In the genomic region with DNA sequence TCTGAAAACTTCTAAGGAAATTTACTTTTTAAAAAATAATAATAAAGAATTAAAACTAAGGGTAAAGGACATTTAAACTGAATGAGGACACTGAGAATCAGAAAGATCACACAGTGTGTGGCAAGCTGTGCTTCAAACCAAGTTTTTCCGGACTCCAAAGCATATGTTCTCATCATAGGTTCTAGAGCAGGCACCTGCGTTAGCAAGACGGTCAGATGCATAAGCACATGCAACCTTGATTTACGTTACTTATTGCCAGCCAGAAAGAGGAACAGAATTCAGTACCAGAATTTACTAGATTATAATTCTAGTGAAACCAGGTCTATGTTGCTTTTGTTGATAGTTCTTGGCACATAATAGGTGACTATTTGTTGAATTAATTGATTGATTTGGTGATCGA, we compare ENCODE assay signal across 14 cellular contexts. TPM values are rescaled to one million over a fixed set of nuclear protein-coding genes. Genes with fewer than 3 reads are reported as not detected.
A peak's percentile ranks its signal among the peaks of the same experiment; 100 is the strongest.
DNase-seq lines count a peak whose midpoint lies in the region; ATAC-seq and TF ChIP-seq lines count a peak whose summit lies in the region.
"Had no signal": no experiment of that assay in that cellular context is flagged by ENCODE, and none has a peak within 500 bp of the region (broad histone marks: within the 10 kb centered on the region; RNA-seq: fewer than 3 reads in every experiment).

No MANE protein-coding gene starts in this region.

- peak; percentile 71 to 73 for ATAC-seq in naive B cell (ENCODE audit: low read depth in 2 of 2)
- no peak for ATAC-seq in HG03378 (IDR thresholded peaks at IDR 0.05; ENCODE audit: unreplicated experiment)

- peak overlapping the region in 1 of 8 donors; percentile 63 for H3K4me3 Mint-ChIP-seq in naive B cell
- H3K4me3 Mint-ChIP-seq: HFFc6 had no signal

- H3K9me2 ChIP-seq in OCI-LY7 (ENCODE audit: insufficient read depth, low read length): no peaks in the 10 kb centered on the region

- H3K27me3 Mint-ChIP-seq in naive B cell: no peaks in the 10 kb centered on the region

- intact Hi-C loops in OCI-LY7 (cut with micrococcal nuclease; ENCODE audit: unreplicated experiment) (no loop called here), adrenal gland (cut with DNase I) (no loop called here)

- H3K9me3 ChIP-seq in OCI-LY7 (ENCODE audit: low read length) (peaks cover 6% of the 10 kb centered on the region; the same call in 1 of the 2 replicates), adrenal gland (replicated peaks in 1 of 3) (no peaks in the 10 kb centered on the region), osteoblast (ENCODE audit: low read depth, low read length) (no peaks in the 10 kb centered on the region)

- peak overlapping the region; percentile 38 to 90 (median 66) for H3K27ac Mint-ChIP-seq in naive B cell
- H3K27ac Mint-ChIP-seq: CD4-positive, CD25-positive, alpha-beta regulatory T cell; HFFc6 had no signal

- H4K20me1 ChIP-seq in OCI-LY7 (ENCODE audit: insufficient read depth, low read length): no peaks in the 10 kb centered on the region
- H4K20me1 ChIP-seq in osteoblast (ENCODE audit: insufficient read depth, low read length): no peaks in the 10 kb centered on the region
- H4K20me1 ChIP-seq: BLaER1 treated with 17β-estradiol and CSF1 and Interleukin-3, amounts not matched to agents 10 nM and 100 nM had no signal

- H3K9me3 Mint-ChIP-seq in naive B cell: peaks cover 0 to 2% (median 0%) of the 10 kb centered on the region in 7 donors
- H3K9me3 Mint-ChIP-seq: CD4-positive, CD25-positive, alpha-beta regulatory T cell had no signal

- H3K4me2 ChIP-seq in OCI-LY7 (ENCODE audit: low read length): peak overlapping the region; percentile 74
- H3K4me2 ChIP-seq in osteoblast (ENCODE audit: insufficient read depth, low read length): no peak overlapping the region

- peaks cover 25 to 37% (median 35%) of the 10 kb centered on the region in 3 donors for H3K4me1 Mint-ChIP-seq in naive B cell

- H3K36me3 Mint-ChIP-seq in naive B cell: no peaks in the 10 kb centered on the region
- H3K36me3 Mint-ChIP-seq: CD4-positive, CD25-positive, alpha-beta regulatory T cell had no signal

- TF ChIP-seq POLR2A in adrenal gland (IDR thresholded peaks at IDR 0.05): no peak

- H3K4me1 ChIP-seq in OCI-LY7 (ENCODE audit: insufficient read depth, low read length, poor library complexity, severe bottlenecking): peaks cover 62% of the 10 kb centered on the region
- H3K4me1 ChIP-seq in adrenal gland (replicated peaks in 1 of 2): peaks cover 0 to 3% of the 10 kb centered on the region in 2 donors
- H3K4me1 ChIP-seq in osteoblast (ENCODE audit: insufficient read depth, low read length): peaks cover 2% of the 10 kb centered on the region

- DNase-seq in NOMO-1 treated with DMSO at 0.1 percent for 48 hours (lab: John Stamatoyannopoulos, UW; ENCODE audit: unreplicated experiment) (peak; percentile 28), NOMO-1 treated with dmso at 0.1 percent for 144 hours (lab: John Stamatoyannopoulos, UW; ENCODE audit: unreplicated experiment) (no peak), OCI-LY7 (ENCODE audit: low spot score) (peak; percentile 48), naive B cell (peak; percentile 39), adrenal gland (no peak), osteoblast (ENCODE audit: insufficient read length, low spot score, missing footprints) (no peak)
- DNase-seq: 8988T; AML-193; CD4-positive, CD25-positive, alpha-beta regulatory T cell; DMS53; HCEC 1CT; HFFc6 had no signal

- WGBS in adrenal gland, 4 donors: 72 to 77% (median 77%) methylated on average over 5 of the region's 5 CpGs

- no peak overlapping the region for H2AFZ ChIP-seq in OCI-LY7 (ENCODE audit: low read length)
- H2AFZ ChIP-seq in osteoblast (ENCODE audit: low read length): no peak overlapping the region

- H3K27ac ChIP-seq in OCI-LY7 (ENCODE audit: low read depth, low read length, poor library complexity, severe bottlenecking) (peak overlapping the region; percentile 94), adrenal gland (no peak overlapping the region), osteoblast (ENCODE audit: low read depth, low read length) (no peak overlapping the region)
- H3K27ac ChIP-seq: BLaER1 treated with 17β-estradiol and CSF1 and Interleukin-3, amounts not matched to agents 10 nM and 100 nM had no signal

- H3K36me3 ChIP-seq in OCI-LY7 (ENCODE audit: insufficient read depth, low read length) (no peaks in the 10 kb centered on the region; the same call in 1 of the 2 replicates), adrenal gland (replicated peaks in 1 of 2) (no peaks in the 10 kb centered on the region), osteoblast (ENCODE audit: insufficient read depth, low read length) (no peaks in the 10 kb centered on the region)
- H3K36me3 ChIP-seq: BLaER1 treated with 17β-estradiol and CSF1 and Interleukin-3, amounts not matched to agents 10 nM and 100 nM had no signal

- CTCF ChIA-PET in OCI-LY7 (lab: Charles Lee; ENCODE audit: unreplicated experiment): no interaction called here

- H3K27me3 ChIP-seq in adrenal gland: no peaks in the 10 kb centered on the region
- peaks cover 5% of the 10 kb centered on the region for H3K27me3 ChIP-seq in osteoblast (ENCODE audit: insufficient read depth, low read length)
- H3K27me3 ChIP-seq: BLaER1 treated with 17β-estradiol and CSF1 and Interleukin-3, amounts not matched to agents 10 nM and 100 nM had no signal

- no TSS peak for BruUV-seq in OCI-LY7 (replicated peaks; lab: Mats Ljungman, UMichigan)

- POLR2A ChIA-PET in OCI-LY7 (lab: Charles Lee): interaction anchor here (0.6 to 12.2 kb wide), 4 partner anchors 8 to 566 kb away, joined by 3 to 242 read pairs (median 4); no protein-coding TSS in a partner anchor

- TF ChIP-seq CTCF in OCI-LY7 (conservative IDR thresholded peaks at IDR 0.05; ENCODE audit: low read length) (no peak), adrenal gland (IDR thresholded peaks at IDR 0.05) (no peak), osteoblast (IDR thresholded peaks at IDR 0.05; ENCODE audit: extremely low read depth, low read depth, low read length) (no peak)

- H3K4me3 ChIP-seq in OCI-LY7 (ENCODE audit: low read depth, low read length, poor library complexity, severe bottlenecking) (no peak overlapping the region), adrenal gland (no peak overlapping the region), osteoblast (ENCODE audit: insufficient read depth, low read length) (no peak overlapping the region)
- H3K4me3 ChIP-seq: BLaER1 treated with 17β-estradiol and CSF1 and Interleukin-3, amounts not matched to agents 10 nM and 100 nM had no signal

- H3K79me2 ChIP-seq in OCI-LY7 (ENCODE audit: insufficient read depth, low read depth, low read length) (no peaks in the 10 kb centered on the region; the same call in 1 of the 2 replicates), osteoblast (ENCODE audit: insufficient read depth, low read length) (no peaks in the 10 kb centered on the region)

RNA-seq across cellular contexts. Expression of a gene that starts 6.2 kb away (rescaled TPM):
- 110 and 117 TPM in 2 replicates for total RNA-seq in OCI-LY7 (2014; rRNA removed; shearing (Covaris generic))
- total RNA-seq in OCI-LY7 (2022) (288 and 297 TPM in 2 replicates), adrenal gland (10 to 100 TPM in 7 of 8 donors, 1 to 10 TPM in 1; 6.7 to 27.5 (median 16.3) TPM), osteoblast (25.3 and 30.4 TPM in 2 replicates)
- polyA plus RNA-seq in naive B cell (ENCODE audit: low read depth in 6 of 6) (100 to 1,000 TPM; 112 to 165 (median 146) TPM), adrenal gland (10 to 100 TPM in 1 of 3 donors, 1 to 10 TPM in 2; 5.4 to 12.8 (median 6.0) TPM)

Comparison
In these comparisons a context has a peak if more than half of its experiments do, and no peak if none do; other contexts are left out.
1. DNase-seq: peak in NOMO-1 treated with DMSO at 0.1 percent for 48 hours (single experiment), OCI-LY7 (single experiment) and naive B cell (single experiment); none in NOMO-1 treated with dmso at 0.1 percent for 144 hours (single experiment), adrenal gland (0 of 7) and osteoblast (single experiment).